In genomic region chr12:76332606-76333005, GRCh38 we compare ENCODE assay signal across 8 cellular contexts.
"Had no signal": no experiment of that assay in that cellular context is flagged by ENCODE, and none has a peak within 500 bp of the region (broad histone marks: within the 10 kb centered on the region; RNA-seq: fewer than 3 reads in every experiment).

No MANE protein-coding gene starts in this region.

- H3K4me3 ChIP-seq: GM12878 had no signal

- ATAC-seq: GM12878 had no signal

- DNase-seq: GDM1, GF-D8 had no signal

- FAIRE-seq: G401.6, GM12878, GM12891, GM12892, GM18507, GM19239 had no signal
